In the genomic region with DNA sequence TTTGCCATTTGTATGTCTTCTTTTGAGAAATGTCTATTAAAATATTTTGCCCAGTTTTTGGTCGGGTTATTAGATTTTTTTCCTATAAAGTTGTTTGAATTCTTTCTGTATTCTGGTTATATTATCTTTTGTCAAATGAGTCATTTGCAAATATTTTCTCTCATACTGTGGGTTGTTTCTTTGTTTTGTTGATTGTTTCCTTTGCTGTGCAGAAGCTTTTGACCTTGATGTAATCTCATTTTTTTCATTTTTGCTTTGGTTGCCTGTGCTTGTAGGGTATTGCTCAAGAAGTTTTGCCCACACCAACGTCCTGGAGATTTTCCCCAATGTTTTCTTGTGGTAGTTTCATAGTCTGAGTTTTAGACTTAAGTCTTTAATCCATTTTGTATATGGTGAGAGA, we compare ENCODE assay signal across 36 cellular contexts.
DNase-seq lines count a peak whose midpoint lies in the region; ATAC-seq, FAIRE-seq and TF ChIP-seq lines count a peak whose summit lies in the region.
"Had no signal": no experiment of that assay in that cellular context is flagged by ENCODE, and none has a peak within 500 bp of the region (broad histone marks: within the 10 kb centered on the region; RNA-seq: fewer than 3 reads in every experiment).

No MANE protein-coding gene starts in this region.

- H3K9ac ChIP-seq in PC-3 (ENCODE audit: low read length) (no peak overlapping the region), K562 (ENCODE audit: insufficient read depth in 1 of 2, low read depth in 2 of 2, low read length in 2 of 2) (no peak overlapping the region)
- H3K9ac ChIP-seq: BLaER1; BLaER1 treated with 17β-estradiol and CSF1 and Interleukin-3, amounts not matched to agents 10 nM and 100 nM had no signal

- no peak for TF ChIP-seq CTCF in D721Med (IDR thresholded peaks at IDR 0.05; ENCODE audit: insufficient read depth, missing control alignments)
- no peak for TF ChIP-seq CTCF in PC-3 (conservative IDR thresholded peaks at IDR 0.05; ENCODE audit: low read depth, low read length)
- no peak for TF ChIP-seq CTCF in K562 (IDR thresholded peaks at IDR 0.05 in 2 of 3, conservative IDR thresholded peaks at IDR 0.05 in 1 of 3; ENCODE audit: insufficient read depth in 2 of 3, low read depth in 1 of 3, low read length in 3 of 3)

- CTCF ChIA-PET in PC-3 (lab: Charles Lee): no interaction called here
- CTCF ChIA-PET in K562 (lab: Yijun Ruan, JAX; ENCODE audit: low intra/inter-chr PET ratio): no interaction called here

- H3K9me1 ChIP-seq in K562 (ENCODE audit: control insufficient read depth, insufficient read depth, low read length): no peaks in the 10 kb centered on the region

- no peaks in the 10 kb centered on the region for H4K20me1 ChIP-seq in PC-3 (ENCODE audit: low read length)
- no peaks in the 10 kb centered on the region for H4K20me1 ChIP-seq in K562 (replicated peaks; ENCODE audit: control insufficient read depth, insufficient read depth, low read length)
- H4K20me1 ChIP-seq: BLaER1; BLaER1 treated with 17β-estradiol and CSF1 and Interleukin-3, amounts not matched to agents 10 nM and 100 nM had no signal

- H3K4me3 Mint-ChIP-seq in stimulated activated naive CD8-positive, alpha-beta T cell treated with anti-CD3 and anti-CD28 coated beads, Interleukin-15, Interleukin-2, amounts not matched to agents 100 ng/mL and 50 ng/mL, for 24 hours: no peak overlapping the region
- H3K4me3 Mint-ChIP-seq: B cell; CD14-positive monocyte; CD4-positive, alpha-beta memory T cell; CD4-positive, alpha-beta T cell; CD4-positive, CD25-positive, alpha-beta regulatory T cell; CD8-positive, alpha-beta memory T cell; CD8-positive, alpha-beta T cell had no signal

- H3K36me3 ChIP-seq in PC-3 (ENCODE audit: low read depth, low read length) (no peaks in the 10 kb centered on the region), K562 (ENCODE audit: control insufficient read depth, insufficient read depth, low read length) (no peaks in the 10 kb centered on the region)
- H3K36me3 ChIP-seq: BE2C; BLaER1; BLaER1 treated with 17β-estradiol and CSF1 and Interleukin-3, amounts not matched to agents 10 nM and 100 nM had no signal

- no peak overlapping the region for H3K4me3 ChIP-seq in PC-3 (ENCODE audit: low read length)
- no peak overlapping the region for H3K4me3 ChIP-seq in K562
- H3K4me3 ChIP-seq: A549; BLaER1; BLaER1 treated with 17β-estradiol and CSF1 and Interleukin-3, amounts not matched to agents 10 nM and 100 nM had no signal

- H3K9me2 ChIP-seq in PC-3 (replicated peaks; ENCODE audit: low read length): no peaks in the 10 kb centered on the region

- intact Hi-C loops in PC-3 (cut with micrococcal nuclease) (loop anchor here (10.0 kb wide), 1 partner anchor 56 kb away; no protein-coding TSS in a partner anchor), K562 (cut with micrococcal nuclease) (no loop called here)

- no TSS peak for BruUV-seq in PC-3 (replicated peaks; lab: Mats Ljungman, UMichigan)
- BruUV-seq in K562 (replicated peaks; lab: Mats Ljungman, UMichigan): no TSS peak

- no peaks in the 10 kb centered on the region for H3K36me3 Mint-ChIP-seq in stimulated activated naive CD8-positive, alpha-beta T cell treated with anti-CD3 and anti-CD28 coated beads, Interleukin-15, Interleukin-2, amounts not matched to agents 100 ng/mL and 50 ng/mL, for 24 hours (ENCODE audit: low read depth)
- H3K36me3 Mint-ChIP-seq: CD14-positive monocyte; CD4-positive, alpha-beta memory T cell; CD4-positive, CD25-positive, alpha-beta regulatory T cell; CD8-positive, alpha-beta memory T cell; CD8-positive, alpha-beta T cell had no signal

- 0% methylated on average over 2 of the region's 2 CpGs for WGBS in K562 (ENCODE audit: insufficient coverage, low coverage, missing lambda C conversion rate)

- POLR2A ChIA-PET in PC-3 (lab: Charles Lee; ENCODE audit: unreplicated experiment): no interaction called here
- POLR2A ChIA-PET in K562 (lab: Yijun Ruan, JAX): no interaction called here

- in situ Hi-C loops in K562 (cut with MboI): no loop called here

- TF ChIP-seq RAD21 in K562 (CRISPR knock-in tag; conservative IDR thresholded peaks at IDR 0.05 in 1 of 2, IDR thresholded peaks at IDR 0.05 in 1 of 2): no peak

- H3K9me3 Mint-ChIP-seq in stimulated activated naive CD8-positive, alpha-beta T cell treated with anti-CD3 and anti-CD28 coated beads, Interleukin-15, Interleukin-2, amounts not matched to agents 100 ng/mL and 50 ng/mL, for 24 hours: peaks cover 10% of the 10 kb centered on the region

- no peaks in the 10 kb centered on the region for H3K4me1 ChIP-seq in PC-3 (ENCODE audit: insufficient read depth, low read length)
- no peaks in the 10 kb centered on the region for H3K4me1 ChIP-seq in K562 (replicated peaks in 1 of 2; ENCODE audit: control insufficient read depth in 2 of 2, insufficient read depth in 2 of 2, low read length in 2 of 2)
- H3K4me1 ChIP-seq: A549; BE2C; BLaER1; BLaER1 treated with 17β-estradiol and CSF1 and Interleukin-3, amounts not matched to agents 10 nM and 100 nM; Caco-2 had no signal

- peak overlapping the region; percentile 19 for H3K27ac Mint-ChIP-seq in stimulated activated naive CD8-positive, alpha-beta T cell treated with anti-CD3 and anti-CD28 coated beads, Interleukin-15, Interleukin-2, amounts not matched to agents 100 ng/mL and 50 ng/mL, for 24 hours
- H3K27ac Mint-ChIP-seq: B cell; CD14-positive monocyte; CD4-positive, alpha-beta memory T cell; CD4-positive, alpha-beta T cell; CD4-positive, CD25-positive, alpha-beta regulatory T cell; CD8-positive, alpha-beta memory T cell; CD8-positive, alpha-beta T cell had no signal

- H3K27ac ChIP-seq in PC-3 (ENCODE audit: low read length) (no peak overlapping the region), K562 (ENCODE audit: extremely low read depth, low read depth, low read length) (no peak overlapping the region)
- H3K27ac ChIP-seq: 22Rv1; A549; BLaER1; BLaER1 treated with 17β-estradiol and CSF1 and Interleukin-3, amounts not matched to agents 10 nM and 100 nM; C4-2B had no signal

- H3K4me2 ChIP-seq in PC-3 (ENCODE audit: low read length) (no peak overlapping the region), K562 (ENCODE audit: insufficient read depth, low read length) (no peak overlapping the region)
- H3K4me2 ChIP-seq: A549; BLaER1; BLaER1 treated with 17β-estradiol and CSF1 and Interleukin-3, amounts not matched to agents 10 nM and 100 nM had no signal

- ATAC-seq in stimulated activated naive CD8-positive, alpha-beta T cell treated with anti-CD3 and anti-CD28 coated beads, Interleukin-15, Interleukin-2, amounts not matched to agents 100 U/mL and 50 U/mL, for 24 hours: no peak
- peak; percentile 68 for ATAC-seq in PC-3
- no peak for ATAC-seq in K562
- no peak for ATAC-seq in HG02870 (IDR thresholded peaks at IDR 0.05; ENCODE audit: unreplicated experiment)
- no peak for ATAC-seq in HG03378 (IDR thresholded peaks at IDR 0.05; ENCODE audit: unreplicated experiment)
- ATAC-seq: A549; CD8-positive, alpha-beta T cell had no signal

- TF ChIP-seq POLR2A in K562 (conservative IDR thresholded peaks at IDR 0.05): no peak

- H3K27me3 ChIP-seq in PC-3 (ENCODE audit: low read length) (no peaks in the 10 kb centered on the region), K562 (ENCODE audit: control insufficient read depth in 2 of 2, insufficient read depth in 2 of 2, low read length in 2 of 2) (no peaks in the 10 kb centered on the region)
- H3K27me3 ChIP-seq: BE2C; BLaER1; BLaER1 treated with 17β-estradiol and CSF1 and Interleukin-3, amounts not matched to agents 10 nM and 100 nM had no signal

- H2AFZ ChIP-seq in PC-3 (ENCODE audit: low read length): no peak overlapping the region
- no peak overlapping the region for H2AFZ ChIP-seq in K562 (ENCODE audit: low read depth, low read length)

- H3K4me1 Mint-ChIP-seq in stimulated activated naive CD8-positive, alpha-beta T cell treated with anti-CD3 and anti-CD28 coated beads, Interleukin-15, Interleukin-2, amounts not matched to agents 100 ng/mL and 50 ng/mL, for 24 hours (ENCODE audit: low read depth): no peaks in the 10 kb centered on the region
- H3K4me1 Mint-ChIP-seq: B cell; CD14-positive monocyte; CD4-positive, alpha-beta memory T cell; CD4-positive, CD25-positive, alpha-beta regulatory T cell; CD8-positive, alpha-beta memory T cell had no signal

- no peaks in the 10 kb centered on the region for H3K79me2 ChIP-seq in PC-3 (ENCODE audit: low read length)
- no peaks in the 10 kb centered on the region for H3K79me2 ChIP-seq in K562 (ENCODE audit: control insufficient read depth, insufficient read depth, low read length)

- no peaks in the 10 kb centered on the region for H3K9me3 ChIP-seq in PC-3 (ENCODE audit: low read length)
- H3K9me3 ChIP-seq in K562 (replicated peaks; ENCODE audit: control insufficient read depth, insufficient read depth, low read depth, low read length): no peaks in the 10 kb centered on the region
- H3K9me3 ChIP-seq: A549, BE2C, BLaER1, Caco-2 had no signal

- no peaks in the 10 kb centered on the region for H3K27me3 Mint-ChIP-seq in stimulated activated naive CD8-positive, alpha-beta T cell treated with anti-CD3 and anti-CD28 coated beads, Interleukin-15, Interleukin-2, amounts not matched to agents 100 ng/mL and 50 ng/mL, for 24 hours
- H3K27me3 Mint-ChIP-seq: B cell; CD4-positive, alpha-beta memory T cell; CD4-positive, alpha-beta T cell; CD4-positive, CD25-positive, alpha-beta regulatory T cell had no signal

- DNase-seq in stimulated activated naive CD8-positive, alpha-beta T cell treated with anti-CD3 and anti-CD28 coated beads, Interleukin-15, Interleukin-2, amounts not matched to agents 100 U/mL and 50 U/mL, for 24 hours: no peak
- DNase-seq in D721Med (ENCODE audit: insufficient read length, low spot score) (no peak), PC-3 (peak; percentile 43), K562 (ENCODE audit: extremely low read depth in 1 of 4, low spot score in 3 of 4) (no peak), medulla oblongata (ENCODE audit: extremely low spot score) (no peak)
- DNase-seq: 8988T; ACHN; AML-193; BE2C; C1 segment of cervical spinal cord; Caco-2; Calu3; CD4-positive, alpha-beta memory T cell; CD4-positive, alpha-beta T cell; CD4-positive, CD25-positive, alpha-beta regulatory T cell; CD8-positive, alpha-beta memory T cell; CD8-positive, alpha-beta T cell; COR-L47; DMS 273 treated with DMSO at 0.1 percent for 48 hours; DMS153; DMS53; DMS79; DMS79 treated with DMSO at 0.1 percent for 48 hours; DND-41; EL had no signal

- FAIRE-seq in D721Med (lab: Jason Lieb, UNC) (peak; percentile 81), K562 (lab: Jason Lieb, UNC) (no peak)
- FAIRE-seq: A204.1, A549 had no signal

- H3F3A ChIP-seq in PC-3 (ENCODE audit: low read length, unreplicated experiment): no peaks in the 10 kb centered on the region

- TF ChIP-seq EP300 in K562 (IDR thresholded peaks at IDR 0.05; ENCODE audit: low read length): no peak

TF ChIP-seq in K562, 482 proteins besides CTCF, POLR2A, EP300 and RAD21:
- TF ChIP-seq NFRKB (IDR thresholded peaks at IDR 0.05; ENCODE audit: low read depth) (no peak), ZNF75A (CRISPR knock-in tag; IDR thresholded peaks at IDR 0.05) (0 out of 2 replicates have a peak, but pooled peaks have one; percentile 42)
